13 cellular contexts compared by ENCODE assay signal in the genomic region with DNA sequence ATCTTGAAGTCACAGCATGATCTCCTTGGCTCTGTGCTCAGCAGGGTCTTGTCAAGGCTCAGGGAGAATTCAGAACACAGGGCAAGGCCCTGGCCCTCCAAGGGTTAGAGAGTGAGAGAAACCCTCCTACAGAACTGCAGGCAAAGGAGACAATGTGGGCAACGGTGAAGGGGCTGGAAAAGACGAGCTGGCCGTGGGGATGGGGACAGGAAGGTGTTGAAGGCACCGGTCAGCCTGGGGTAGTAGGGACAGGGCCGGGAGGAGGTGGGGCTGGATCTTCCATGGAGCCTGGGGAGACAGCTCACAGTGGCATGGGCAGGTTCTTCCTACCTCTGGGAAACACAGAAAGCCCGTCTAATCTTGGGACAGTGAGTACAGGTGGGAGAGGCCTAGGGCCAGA.
DNase-seq lines count a peak whose midpoint lies in the region; ATAC-seq and TF ChIP-seq lines count a peak whose summit lies in the region.
"Had no signal": no experiment of that assay in that cellular context is flagged by ENCODE, and none has a peak within 500 bp of the region (broad histone marks: within the 10 kb centered on the region; RNA-seq: fewer than 3 reads in every experiment).

No MANE protein-coding gene starts in this region.

- peak overlapping the region; percentile 61 for H3K9ac ChIP-seq in mesenchymal stem cell (ENCODE audit: low read length)

- H4K91ac ChIP-seq in mesenchymal stem cell (ENCODE audit: low read length): peak overlapping the region; percentile 86

- H3K23ac ChIP-seq in mesenchymal stem cell (ENCODE audit: low read length in 2 of 2): no peak overlapping the region

- peaks cover 24% of the 10 kb centered on the region for H3K79me1 ChIP-seq in mesenchymal stem cell (replicated peaks; ENCODE audit: low read length, poor library complexity, severe bottlenecking)

- H2BK5ac ChIP-seq in mesenchymal stem cell (ENCODE audit: low read depth, low read length, poor library complexity, severe bottlenecking): no peak overlapping the region

- H3K9me3 ChIP-seq in mesenchymal stem cell (ENCODE audit: control insufficient read depth, low read length): no peaks in the 10 kb centered on the region
- H3K9me3 ChIP-seq: MG63 had no signal

- H2BK12ac ChIP-seq in mesenchymal stem cell (ENCODE audit: low read length in 2 of 2): peak overlapping the region; percentile 85

- H2AFZ ChIP-seq in mesenchymal stem cell (ENCODE audit: low read depth, low read length): no peak overlapping the region
- H2AFZ ChIP-seq: PC-9 had no signal

- WGBS in mesenchymal stem cell: 93% methylated on average over 6 of the region's 6 CpGs

- peaks cover 80 to 85% of the 10 kb centered on the region in 2 experiments for H3K36me3 ChIP-seq in mesenchymal stem cell (ENCODE audit: control insufficient read depth in 1 of 2, insufficient read depth in 2 of 2, low read depth in 1 of 2, low read length in 2 of 2)

- ATAC-seq in SK-N-SH treated with all-trans-retinoic acid at 6 μM for 48 hours: peak; percentile 7; the same call in 1 of the 3 replicates
- no peak for ATAC-seq in sciatic nerve
- no peak for ATAC-seq in GM21526 (IDR thresholded peaks at IDR 0.05; ENCODE audit: low FRiP score, unreplicated experiment)
- ATAC-seq in HG02623 (IDR thresholded peaks at IDR 0.05; ENCODE audit: unreplicated experiment): no peak

- H3K27ac ChIP-seq in coronary artery: peak overlapping the region; percentile 72 to 92
- H3K27ac ChIP-seq in mesenchymal stem cell (ENCODE audit: low read length, poor library complexity, severe bottlenecking): no peak overlapping the region
- peak overlapping the region; percentile 76 for H3K27ac ChIP-seq in substantia nigra (ENCODE audit: low read depth, low read length, poor library complexity, severe bottlenecking)
- H3K27ac ChIP-seq: PC-9 had no signal

- intact Hi-C loops in sciatic nerve (cut with DNase I): no loop called here

- peak overlapping the region in 1 of 2 experiments; percentile 19 for H3K14ac ChIP-seq in mesenchymal stem cell (ENCODE audit: low read length in 2 of 2)

- peak overlapping the region; percentile 56 for H2BK120ac ChIP-seq in mesenchymal stem cell (ENCODE audit: low read depth, low read length)

- no peak for TF ChIP-seq CTCF in coronary artery (IDR thresholded peaks at IDR 0.05)

- peak overlapping the region; percentile 46 to 58 for H3K18ac ChIP-seq in mesenchymal stem cell (ENCODE audit: low read depth in 1 of 2, low read length in 2 of 2)

- DNase-seq in coronary artery (ENCODE audit: low spot score) (no peak), mesenchymal stem cell (no peak), substantia nigra (lab: John Stamatoyannopoulos, UW) (no peak), cerebellum (ENCODE audit: low spot score) (no peak), sciatic nerve (ENCODE audit: low spot score) (no peak)
- DNase-seq: activated CD4-positive, alpha-beta memory T cell treated with anti-CD3 and anti-CD28 coated beads for 36 hours; activated naive CD4-positive, alpha-beta T cell treated with anti-CD3 and anti-CD28 coated beads for 36 hours; effector memory CD4-positive, alpha-beta T cell; MG63; PC-9 had no signal

- H2BK15ac ChIP-seq in mesenchymal stem cell (ENCODE audit: low read depth, poor library complexity, severe bottlenecking): peak overlapping the region; percentile 60

- no peak overlapping the region for H2AK5ac ChIP-seq in mesenchymal stem cell (ENCODE audit: low read length, severe bottlenecking)

- peaks cover 25% of the 10 kb centered on the region for H3K4me1 ChIP-seq in mesenchymal stem cell (ENCODE audit: control insufficient read depth, insufficient read depth, low read depth, low read length)

- H3K4me3 ChIP-seq in coronary artery (no peak overlapping the region), mesenchymal stem cell (ENCODE audit: insufficient read depth in 1 of 2, low read depth in 1 of 2, low read length in 2 of 2) (no peak overlapping the region)
- H3K4me3 ChIP-seq: MG63, PC-9 had no signal

- no peaks in the 10 kb centered on the region for H3K27me3 ChIP-seq in mesenchymal stem cell (ENCODE audit: control insufficient read depth in 1 of 2, insufficient read depth in 1 of 2, low read length in 2 of 2)
- H3K27me3 ChIP-seq: MG63 had no signal

- peak overlapping the region; percentile 9 to 29 for H3K4ac ChIP-seq in mesenchymal stem cell (ENCODE audit: low read depth in 1 of 2, low read length in 2 of 2)

- peak overlapping the region; percentile 27 for H4K8ac ChIP-seq in mesenchymal stem cell (ENCODE audit: low read length)

- H3K4me2 ChIP-seq in mesenchymal stem cell (ENCODE audit: low read length, poor library complexity, severe bottlenecking): no peak overlapping the region
- H3K4me2 ChIP-seq: PC-9 had no signal

TF ChIP-seq in SK-N-SH treated with all-trans-retinoic acid at 6 μM for 48 hours, 23 proteins besides CTCF, POLR2A, EP300 and RAD21:
- TF ChIP-seq, protein P1, sequence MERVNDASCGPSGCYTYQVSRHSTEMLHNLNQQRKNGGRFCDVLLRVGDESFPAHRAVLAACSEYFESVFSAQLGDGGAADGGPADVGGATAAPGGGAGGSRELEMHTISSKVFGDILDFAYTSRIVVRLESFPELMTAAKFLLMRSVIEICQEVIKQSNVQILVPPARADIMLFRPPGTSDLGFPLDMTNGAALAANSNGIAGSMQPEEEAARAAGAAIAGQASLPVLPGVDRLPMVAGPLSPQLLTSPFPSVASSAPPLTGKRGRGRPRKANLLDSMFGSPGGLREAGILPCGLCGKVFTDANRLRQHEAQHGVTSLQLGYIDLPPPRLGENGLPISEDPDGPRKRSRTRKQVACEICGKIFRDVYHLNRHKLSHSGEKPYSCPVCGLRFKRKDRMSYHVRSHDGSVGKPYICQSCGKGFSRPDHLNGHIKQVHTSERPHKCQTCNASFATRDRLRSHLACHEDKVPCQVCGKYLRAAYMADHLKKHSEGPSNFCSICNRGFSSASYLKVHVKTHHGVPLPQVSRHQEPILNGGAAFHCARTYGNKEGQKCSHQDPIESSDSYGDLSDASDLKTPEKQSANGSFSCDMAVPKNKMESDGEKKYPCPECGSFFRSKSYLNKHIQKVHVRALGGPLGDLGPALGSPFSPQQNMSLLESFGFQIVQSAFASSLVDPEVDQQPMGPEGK (CRISPR knock-in tag; IDR thresholded peaks at IDR 0.05; ENCODE audit: borderline replicate concordance): no peak
- TF ChIP-seq CSDC2 (CRISPR knock-in tag; IDR thresholded peaks at IDR 0.05) (no peak), CSRNP3 (CRISPR knock-in tag; IDR thresholded peaks at IDR 0.05) (no peak), ESRRG (CRISPR knock-in tag; IDR thresholded peaks at IDR 0.05) (no peak), GLIS3 (CRISPR knock-in tag; IDR thresholded peaks at IDR 0.05) (no peak), ZC3H10 (CRISPR knock-in tag; IDR thresholded peaks at IDR 0.05) (no peak), RARB (CRISPR knock-in tag; IDR thresholded peaks at IDR 0.05) (no peak)
- TF ChIP-seq, protein P2, sequence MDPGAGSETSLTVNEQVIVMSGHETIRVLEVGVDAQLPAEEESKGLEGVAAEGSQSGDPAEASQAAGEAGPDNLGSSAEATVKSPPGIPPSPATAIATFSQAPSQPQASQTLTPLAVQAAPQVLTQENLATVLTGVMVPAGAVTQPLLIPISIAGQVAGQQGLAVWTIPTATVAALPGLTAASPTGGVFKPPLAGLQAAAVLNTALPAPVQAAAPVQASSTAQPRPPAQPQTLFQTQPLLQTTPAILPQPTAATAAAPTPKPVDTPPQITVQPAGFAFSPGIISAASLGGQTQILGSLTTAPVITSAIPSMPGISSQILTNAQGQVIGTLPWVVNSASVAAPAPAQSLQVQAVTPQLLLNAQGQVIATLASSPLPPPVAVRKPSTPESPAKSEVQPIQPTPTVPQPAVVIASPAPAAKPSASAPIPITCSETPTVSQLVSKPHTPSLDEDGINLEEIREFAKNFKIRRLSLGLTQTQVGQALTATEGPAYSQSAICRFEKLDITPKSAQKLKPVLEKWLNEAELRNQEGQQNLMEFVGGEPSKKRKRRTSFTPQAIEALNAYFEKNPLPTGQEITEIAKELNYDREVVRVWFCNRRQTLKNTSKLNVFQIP (CRISPR knock-in tag; IDR thresholded peaks at IDR 0.05; ENCODE audit: borderline replicate concordance, low read depth): no peak
